Comparison of ENCODE assay signal across 8 cellular contexts in the genomic region with DNA sequence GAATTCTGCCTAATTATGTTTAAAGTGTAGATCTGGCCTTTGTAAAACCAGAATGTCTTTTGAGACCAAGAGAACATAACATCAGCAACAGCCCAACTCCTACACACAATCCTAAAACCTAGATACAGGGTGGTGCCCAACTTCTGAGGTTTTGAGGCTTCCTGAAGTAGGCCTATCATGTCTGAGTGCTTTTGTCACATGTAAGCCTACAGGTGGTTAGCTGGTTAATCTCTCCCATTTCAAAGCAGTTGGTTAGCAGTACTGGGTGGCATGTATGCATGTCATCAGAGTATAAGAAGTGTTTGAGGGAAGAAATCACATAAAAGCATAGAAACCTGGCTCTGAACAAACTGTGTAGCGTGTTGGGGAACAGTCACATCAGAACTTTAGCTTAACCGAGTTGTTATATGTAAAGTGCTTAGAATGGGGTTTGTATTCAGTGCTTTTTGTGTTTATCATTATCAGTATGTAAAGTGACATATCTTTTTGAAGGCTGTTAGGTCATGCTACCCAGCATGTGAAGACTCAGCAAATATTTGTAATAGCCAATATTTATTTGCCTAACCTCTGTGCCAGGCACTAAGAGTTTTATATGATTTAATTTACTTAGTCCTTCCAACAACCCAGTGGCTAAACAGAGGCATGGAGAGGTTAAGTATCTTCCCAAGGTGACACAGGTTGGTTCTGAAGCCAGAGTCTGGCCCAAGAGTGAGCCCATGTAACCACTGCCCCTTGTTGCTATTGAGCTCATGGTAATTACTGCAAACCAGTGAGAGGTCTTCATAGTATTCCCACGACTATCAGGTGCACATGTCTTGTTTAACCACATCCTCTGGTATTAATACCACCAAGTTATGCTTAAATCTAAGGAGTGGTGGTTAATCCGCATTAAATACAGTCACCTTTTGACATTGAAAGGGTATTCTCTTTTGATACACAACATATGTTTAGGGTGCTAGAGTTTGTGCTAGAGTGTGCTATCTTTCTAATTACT. TPM values are rescaled to one million over a fixed set of nuclear protein-coding genes. Genes with fewer than 3 reads are reported as not detected.
DNase-seq lines count a peak whose midpoint lies in the region; ATAC-seq and TF ChIP-seq lines count a peak whose summit lies in the region.

No MANE protein-coding gene starts in this region.

- H3K4me1 ChIP-seq in esophagus squamous epithelium = peaks cover 21 to 82% (median 22%) of the 10 kb centered on the region in 3 donors

- peak overlapping the region in 3 of 4 donors; percentile 21 to 94 (median 35) for H3K27ac ChIP-seq in esophagus squamous epithelium

- intact Hi-C loops in activated B cell treated with CpG ODN at 0.5 μM for 24 hours (cut with micrococcal nuclease) = no loop called here
- intact Hi-C loops in esophagus squamous epithelium (cut with DNase I) = no loop called here
- intact Hi-C loops in sciatic nerve (cut with DNase I) = no loop called here

- H3K27me3 Mint-ChIP-seq in activated B cell treated with CpG ODN at 0.5 μM for 24 hours = no peaks in the 10 kb centered on the region

- TF ChIP-seq CTCF in activated B cell treated with CpG ODN at 0.5 μM for 24 hours (IDR thresholded peaks at IDR 0.05) = no peak
- TF ChIP-seq CTCF in esophagus squamous epithelium (IDR thresholded peaks at IDR 0.05) = no peak

- H3K9me3 Mint-ChIP-seq in activated B cell treated with CpG ODN at 0.5 μM for 24 hours = no peaks in the 10 kb centered on the region

- H3K27me3 ChIP-seq in esophagus squamous epithelium = no peaks in the 10 kb centered on the region

- CTCF ChIA-PET in activated B cell treated with CpG ODN at 0.5 μM for 24 hours (lab: Charles Lee) = no interaction called here

- H3K4me3 Mint-ChIP-seq in activated B cell treated with CpG ODN at 0.5 μM for 24 hours = peak overlapping the region; percentile 57

- peaks cover 59% of the 10 kb centered on the region for H3K4me1 Mint-ChIP-seq in activated B cell treated with CpG ODN at 0.5 μM for 24 hours

- DNase-seq in activated B cell treated with CpG ODN at 0.5 μM for 24 hours = no peak
- DNase-seq in esophagus squamous epithelium (lab: John Stamatoyannopoulos, UW) = no peak
- DNase-seq in stimulated activated naive CD4-positive, alpha-beta T cell (lab: John Stamatoyannopoulos, UW) = peak; percentile 14 to 90 (median 71)
- no peak for DNase-seq in sciatic nerve (ENCODE audit: low spot score)
- no peak for DNase-seq in NCI-H2029 treated with DMSO at 0.1 percent for 48 hours (lab: John Stamatoyannopoulos, UW)
- DNase-seq in cerebellar cortex (ENCODE audit: low spot score) = no peak

- no peaks in the 10 kb centered on the region for H3K36me3 ChIP-seq in esophagus squamous epithelium

- TF ChIP-seq POLR2A in esophagus squamous epithelium (IDR thresholded peaks at IDR 0.05) = no peak

- POLR2A ChIA-PET in activated B cell treated with CpG ODN at 0.5 μM for 24 hours (lab: Charles Lee) = interaction anchor here (0.6 to 1.2 kb wide), 3 partner anchors 13 to 150 kb away, joined by 3 to 5 read pairs (median 3); no protein-coding TSS in a partner anchor

- 67 to 68% methylated on average over 4 of the region's 4 CpGs for WGBS in esophagus squamous epithelium, 2 donors

- H3K36me3 Mint-ChIP-seq in activated B cell treated with CpG ODN at 0.5 μM for 24 hours (ENCODE audit: low read depth) = peaks cover 7% of the 10 kb centered on the region

- H3K27ac Mint-ChIP-seq in activated B cell treated with CpG ODN at 0.5 μM for 24 hours = no peak overlapping the region

- ATAC-seq in GM18520 (IDR thresholded peaks at IDR 0.05; ENCODE audit: unreplicated experiment) (peak; percentile 27), HG03066 (IDR thresholded peaks at IDR 0.05; ENCODE audit: low read depth, unreplicated experiment) (peak; percentile 22), activated B cell treated with CpG ODN at 0.5 μM for 24 hours (ENCODE audit: low read depth) (no peak), sciatic nerve (no peak)

- peak overlapping the region in 3 of 4 donors; percentile 86 to 96 (median 94) for H3K4me3 ChIP-seq in esophagus squamous epithelium

- H3K9me3 ChIP-seq in esophagus squamous epithelium = no peaks in the 10 kb centered on the region

RNA-seq across cellular contexts. Expression of a gene that starts 2.6 kb away (rescaled TPM):
- total RNA-seq in activated B cell treated with CpG ODN at 0.5 μM for 24 hours (85.8 and 95.3 TPM in 2 replicates), esophagus squamous epithelium (100 to 1,000 TPM in 3 of 4 donors, 10 to 100 TPM in 1; 52.5 to 214 (median 145) TPM), sciatic nerve (321 TPM)

Comparison
In these comparisons a context has a peak if more than half of its experiments do, and no peak if none do; other contexts are left out.
1. ATAC-seq: peak in GM18520 (single experiment) and HG03066 (single experiment); none in activated B cell treated with CpG ODN at 0.5 μM for 24 hours (single experiment) and sciatic nerve (single experiment).
2. DNase-seq: peak in stimulated activated naive CD4-positive, alpha-beta T cell (6 of 6); none in activated B cell treated with CpG ODN at 0.5 μM for 24 hours (single experiment), esophagus squamous epithelium (single experiment), sciatic nerve (single experiment), NCI-H2029 treated with DMSO at 0.1 percent for 48 hours (single experiment) and cerebellar cortex (single experiment).